In genomic region chr20:37223053-37223452, GRCh38 we compare ENCODE assay signal across 9 cellular contexts. TPM values are rescaled to one million over a fixed set of nuclear protein-coding genes. Genes with fewer than 3 reads are reported as not detected.
DNase-seq lines count a peak whose midpoint lies in the region; ATAC-seq and TF ChIP-seq lines count a peak whose summit lies in the region.
"Had no signal": no experiment of that assay in that cellular context is flagged by ENCODE, and none has a peak within 500 bp of the region (broad histone marks: within the 10 kb centered on the region; RNA-seq: fewer than 3 reads in every experiment).

No MANE protein-coding gene starts in this region.

- H3K36me3 Mint-ChIP-seq in CD8-positive, alpha-beta T cell, result peaks cover 93% of the 10 kb centered on the region
- H3K36me3 Mint-ChIP-seq in chondrocyte (ENCODE audit: low read depth) (peaks cover 30% of the 10 kb centered on the region), progenitor cell of endocrine pancreas (ENCODE audit: insufficient read depth) (peaks cover 17% of the 10 kb centered on the region)

- intact Hi-C loops in left colon (cut with DNase I, micrococcal nuclease), result no loop called here
- intact Hi-C loops in CD8-positive, alpha-beta T cell (cut with DNase I, micrococcal nuclease), result no loop called here

- TF ChIP-seq EP300 in Ishikawa (IDR thresholded peaks at IDR 0.05; ENCODE audit: borderline replicate concordance), result no peak

- TF ChIP-seq CTCF in CD8-positive, alpha-beta T cell (IDR thresholded peaks at IDR 0.05), result no peak
- TF ChIP-seq CTCF in chondrocyte (IDR thresholded peaks at IDR 0.05) (no peak), progenitor cell of endocrine pancreas (IDR thresholded peaks at IDR 0.05; ENCODE audit: unreplicated experiment) (no peak)

- peaks cover 47% of the 10 kb centered on the region for H3K36me3 ChIP-seq in adipocyte (ENCODE audit: control insufficient read depth, insufficient read depth, low read length, severe bottlenecking)
- H3K36me3 ChIP-seq in CD8-positive, alpha-beta T cell (ENCODE audit: insufficient read depth, low read length), result peaks cover 70% of the 10 kb centered on the region

- H3K4me1 Mint-ChIP-seq in CD8-positive, alpha-beta T cell (ENCODE audit: low read depth), result peaks cover 2% of the 10 kb centered on the region
- H3K4me1 Mint-ChIP-seq in chondrocyte (ENCODE audit: low read depth) (peaks cover 2% of the 10 kb centered on the region), progenitor cell of endocrine pancreas (ENCODE audit: low read depth) (no peaks in the 10 kb centered on the region)

- DNase-seq in AG20443 (ENCODE audit: low spot score) (peak; percentile 88), adipocyte (ENCODE audit: low read depth) (peak; percentile 78), left colon (no peak), chondrocyte (ENCODE audit: low spot score) (no peak), progenitor cell of endocrine pancreas (ENCODE audit: low spot score, unreplicated experiment) (no peak)
- no peak for DNase-seq in CD8-positive, alpha-beta T cell
- DNase-seq: NCI-H526 treated with DMSO at 0.1 percent for 48 hours had no signal

- H3K27ac Mint-ChIP-seq in CD8-positive, alpha-beta T cell, result no peak overlapping the region
- H3K27ac Mint-ChIP-seq in chondrocyte (ENCODE audit: unreplicated experiment) (no peak overlapping the region), progenitor cell of endocrine pancreas (no peak overlapping the region)

- POLR2A ChIA-PET in CD8-positive, alpha-beta T cell (lab: Charles Lee), result interaction anchor here (0.7 kb wide), 1 partner anchor 285 kb away, joined by 3 read pairs; no protein-coding TSS in a partner anchor

- ATAC-seq in left colon (peak; percentile 46), HG02642 (IDR thresholded peaks at IDR 0.05; ENCODE audit: poor library complexity, unreplicated experiment) (no peak)
- no peak for ATAC-seq in CD8-positive, alpha-beta T cell

- H3K27ac ChIP-seq in CD8-positive, alpha-beta T cell (ENCODE audit: low read depth, low read length), result no peak overlapping the region

- H3K4me1 ChIP-seq in adipocyte (ENCODE audit: control insufficient read depth, insufficient read depth, low read length), result peaks cover 68% of the 10 kb centered on the region
- no peaks in the 10 kb centered on the region for H3K4me1 ChIP-seq in CD8-positive, alpha-beta T cell (ENCODE audit: insufficient read depth, low read length)

- no peak overlapping the region for H3K4me3 ChIP-seq in adipocyte (ENCODE audit: low read length)
- H3K4me3 ChIP-seq in CD8-positive, alpha-beta T cell (ENCODE audit: low read depth, low read length), result no peak overlapping the region

- CTCF ChIA-PET in CD8-positive, alpha-beta T cell (lab: Charles Lee), result interaction anchor here (0.7 to 3.2 kb wide), 6 partner anchors 9 to 1509 kb away, joined by 3 to 12 read pairs (median 3); no protein-coding TSS in a partner anchor

- no peaks in the 10 kb centered on the region for H3K27me3 ChIP-seq in adipocyte (replicated peaks; ENCODE audit: control insufficient read depth, insufficient read depth, low read length)
- H3K27me3 ChIP-seq in CD8-positive, alpha-beta T cell (ENCODE audit: insufficient read depth, low read length), result no peaks in the 10 kb centered on the region

- no peaks in the 10 kb centered on the region for H3K27me3 Mint-ChIP-seq in CD8-positive, alpha-beta T cell (ENCODE audit: low read depth)
- H3K27me3 Mint-ChIP-seq in chondrocyte (ENCODE audit: low read depth) (no peaks in the 10 kb centered on the region), progenitor cell of endocrine pancreas (no peaks in the 10 kb centered on the region)

- H3K4me3 Mint-ChIP-seq in CD8-positive, alpha-beta T cell, result no peak overlapping the region
- no peak overlapping the region for H3K4me3 Mint-ChIP-seq in chondrocyte (ENCODE audit: unreplicated experiment)
- H3K4me3 Mint-ChIP-seq in progenitor cell of endocrine pancreas (ENCODE audit: low read depth), result no peak overlapping the region

- H3K9ac ChIP-seq in adipocyte (ENCODE audit: low read length), result no peak overlapping the region

- no peaks in the 10 kb centered on the region for H3K9me3 Mint-ChIP-seq in CD8-positive, alpha-beta T cell
- no peaks in the 10 kb centered on the region for H3K9me3 Mint-ChIP-seq in chondrocyte (ENCODE audit: low read depth)
- no peaks in the 10 kb centered on the region for H3K9me3 Mint-ChIP-seq in progenitor cell of endocrine pancreas (ENCODE audit: low read depth)

- no peaks in the 10 kb centered on the region for H3K9me3 ChIP-seq in adipocyte (ENCODE audit: control insufficient read depth, low read length)
- H3K9me3 ChIP-seq in CD8-positive, alpha-beta T cell (ENCODE audit: low read length), result no peaks in the 10 kb centered on the region

- no peak for TF ChIP-seq RAD21 in Ishikawa (IDR thresholded peaks at IDR 0.05; ENCODE audit: low read depth)

TF ChIP-seq in Ishikawa, 13 proteins besides CTCF, POLR2A, EP300 and RAD21:
- peak; percentile 64 for TF ChIP-seq USF1 (IDR thresholded peaks at IDR 0.05)
- no peak for TF ChIP-seq MAX (IDR thresholded peaks at IDR 0.05)
- no peak for TF ChIP-seq TEAD4 (IDR thresholded peaks at IDR 0.05)
- no peak for TF ChIP-seq CREB1 (IDR thresholded peaks at IDR 0.05; ENCODE audit: low read depth)
- no peak for TF ChIP-seq CEBPB (IDR thresholded peaks at IDR 0.05)
- no peak for TF ChIP-seq TAF1 (IDR thresholded peaks at IDR 0.05; ENCODE audit: low read depth)

RNA-seq across cellular contexts. Expression of gene GHRH, which starts 38.6 kb away (rescaled TPM):
- not detected for total RNA-seq in left colon
- total RNA-seq in CD8-positive, alpha-beta T cell, result not detected
- not detected in 3 replicates for total RNA-seq in chondrocyte
- 0.75 TPM in 1 of 2 replicates, not detected in the other for total RNA-seq in progenitor cell of endocrine pancreas

RNA-seq across cellular contexts. Expression of gene MROH8, which starts 43.7 kb away (rescaled TPM):
- total RNA-seq in left colon (1 to 10 TPM; 1.9 to 2.3 TPM), chondrocyte (2.5 to 6.1 TPM (median 2.8 TPM) in 3 replicates), progenitor cell of endocrine pancreas (5.7 and 6.1 TPM in 2 replicates)
- 1 to 10 TPM in 1 of 2 experiments, under 1 TPM in 1; 0.60 to 1.1 TPM for total RNA-seq in CD8-positive, alpha-beta T cell

RNA-seq across cellular contexts. Expression of gene RPN2, which starts 43.9 kb away (rescaled TPM):
- 100 to 1,000 TPM; 133 to 155 TPM for total RNA-seq in left colon
- 10 to 100 TPM; 60.8 to 68.8 TPM for total RNA-seq in CD8-positive, alpha-beta T cell
- total RNA-seq in chondrocyte, result 183 to 194 TPM (median 185 TPM) in 3 replicates
- total RNA-seq in progenitor cell of endocrine pancreas, result 213 and 216 TPM in 2 replicates

Comparison
In these comparisons a context has a peak if more than half of its experiments do, and no peak if none do; other contexts are left out.
1. DNase-seq: peak in AG20443 (single experiment) and adipocyte (single experiment); none in left colon (0 of 2), CD8-positive, alpha-beta T cell (0 of 7), chondrocyte (single experiment) and progenitor cell of endocrine pancreas (single experiment).